In genomic region chr10:74167443-74167842, GRCh38 we compare ENCODE assay signal across 1 cellular context.
TF ChIP-seq lines count a peak whose summit lies in the region.

No MANE protein-coding gene starts in this region.

TF ChIP-seq in K562, 482 proteins besides CTCF, POLR2A, EP300 and RAD21:
- TF ChIP-seq DMBX1 (CRISPR knock-in tag; IDR thresholded peaks at IDR 0.05; ENCODE audit: borderline replicate concordance), result no peak
- TF ChIP-seq ILF3 (IDR thresholded peaks at IDR 0.05; ENCODE audit: borderline replicate concordance), result no peak
- TF ChIP-seq BDP1 (IDR thresholded peaks at IDR 0.05; ENCODE audit: insufficient read depth, insufficient read length), result no peak
- TF ChIP-seq CC2D1A (IDR thresholded peaks at IDR 0.05), result no peak
- no peak for TF ChIP-seq TBP (optimal IDR thresholded peaks at IDR 0.05; ENCODE audit: low read depth, low read length)
- TF ChIP-seq YBX1 (IDR thresholded peaks at IDR 0.05), result no peak
- TF ChIP-seq E2F4 (CRISPR knock-in tag; IDR thresholded peaks at IDR 0.05; ENCODE audit: low read depth), result no peak
- TF ChIP-seq, protein P1, sequence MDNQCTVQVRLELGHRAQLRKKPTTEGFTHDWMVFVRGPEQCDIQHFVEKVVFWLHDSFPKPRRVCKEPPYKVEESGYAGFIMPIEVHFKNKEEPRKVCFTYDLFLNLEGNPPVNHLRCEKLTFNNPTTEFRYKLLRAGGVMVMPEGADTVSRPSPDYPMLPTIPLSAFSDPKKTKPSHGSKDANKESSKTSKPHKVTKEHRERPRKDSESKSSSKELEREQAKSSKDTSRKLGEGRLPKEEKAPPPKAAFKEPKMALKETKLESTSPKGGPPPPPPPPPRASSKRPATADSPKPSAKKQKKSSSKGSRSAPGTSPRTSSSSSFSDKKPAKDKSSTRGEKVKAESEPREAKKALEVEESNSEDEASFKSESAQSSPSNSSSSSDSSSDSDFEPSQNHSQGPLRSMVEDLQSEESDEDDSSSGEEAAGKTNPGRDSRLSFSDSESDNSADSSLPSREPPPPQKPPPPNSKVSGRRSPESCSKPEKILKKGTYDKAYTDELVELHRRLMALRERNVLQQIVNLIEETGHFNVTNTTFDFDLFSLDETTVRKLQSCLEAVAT (IDR thresholded peaks at IDR 0.05), result no peak
- no peak for TF ChIP-seq KDM4B (IDR thresholded peaks at IDR 0.05; ENCODE audit: borderline replicate concordance in 2 of 2, low read depth in 1 of 2)
- TF ChIP-seq FOXK1 (CRISPR knock-in tag; IDR thresholded peaks at IDR 0.05; ENCODE audit: borderline replicate concordance), result no peak
- TF ChIP-seq RBM17 (IDR thresholded peaks at IDR 0.05; ENCODE audit: borderline replicate concordance, low read depth, low read length), result no peak
- no peak for TF ChIP-seq ZNF395 (CRISPR knock-in tag; IDR thresholded peaks at IDR 0.05)
- TF ChIP-seq MYBL2 (IDR thresholded peaks at IDR 0.05; ENCODE audit: low read depth), result no peak
- TF ChIP-seq MYBL2 (CRISPR knock-in tag; IDR thresholded peaks at IDR 0.05; ENCODE audit: borderline replicate concordance), result no peak
- no peak for TF ChIP-seq TFAP4 (CRISPR knock-in tag; IDR thresholded peaks at IDR 0.05; ENCODE audit: borderline replicate concordance)
- TF ChIP-seq PHF20 (IDR thresholded peaks at IDR 0.05; ENCODE audit: partially characterized antibody), result no peak
- no peak for TF ChIP-seq HDAC6 (IDR thresholded peaks at IDR 0.05; ENCODE audit: low read depth, low read length)
- TF ChIP-seq FOXA1 (IDR thresholded peaks at IDR 0.05; ENCODE audit: borderline replicate concordance), result no peak
